Comparison of ENCODE assay signal across 8 cellular contexts in the genomic region with DNA sequence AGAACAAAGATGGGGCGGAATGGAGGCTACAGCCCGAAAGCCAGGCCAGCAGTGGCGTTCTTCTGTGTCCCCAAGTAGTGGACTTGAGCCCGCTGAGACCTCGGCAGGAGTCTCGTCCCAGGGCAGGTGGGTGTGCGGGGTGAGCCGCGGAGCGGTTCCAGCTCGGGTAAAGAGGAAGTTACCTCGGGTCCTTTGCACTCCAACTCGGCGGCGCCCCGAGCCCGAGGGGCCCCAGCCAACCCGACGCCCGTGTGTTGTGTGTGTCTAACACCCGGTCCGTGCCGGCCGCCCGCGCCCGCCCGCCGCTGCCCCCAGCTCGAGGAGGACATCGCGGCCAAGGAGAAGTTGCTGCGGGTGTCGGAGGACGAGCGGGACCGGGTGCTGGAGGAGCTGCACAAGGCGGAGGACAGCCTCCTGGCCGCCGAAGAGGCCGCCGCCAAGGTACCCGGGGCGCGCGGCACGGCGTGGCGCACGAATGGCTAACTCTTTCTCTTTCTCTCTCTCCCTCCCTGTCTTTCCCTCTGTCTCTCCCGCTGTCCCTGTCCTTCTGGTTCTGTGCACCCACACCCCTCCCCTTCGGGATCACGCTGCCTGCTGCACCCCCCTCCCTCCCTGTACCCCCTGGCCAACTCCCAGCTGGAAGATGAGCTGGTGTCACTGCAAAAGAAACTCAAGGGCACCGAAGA. TPM values are rescaled to one million over a fixed set of nuclear protein-coding genes. Genes with fewer than 3 reads are reported as not detected.
DNase-seq lines count a peak whose midpoint lies in the region; ATAC-seq and TF ChIP-seq lines count a peak whose summit lies in the region.

No MANE protein-coding gene starts in this region.

- H3K9me3 Mint-ChIP-seq in CD14-positive monocyte (peaks cover 0 to 12% (median 5%) of the 10 kb centered on the region in 7 donors), MCF 10A (ENCODE audit: unreplicated experiment) (no peaks in the 10 kb centered on the region)

- CTCF ChIA-PET in MCF 10A (lab: Yijun Ruan, JAX) = interaction anchor here (0.5 to 7.7 kb wide), 7 partner anchors 9 to 257 kb away, joined by 3 to 109 read pairs (median 3); no protein-coding TSS in a partner anchor

- TF ChIP-seq CTCF in CD14-positive monocyte (IDR thresholded peaks at IDR 0.05) = no peak
- TF ChIP-seq CTCF in MCF 10A (IDR thresholded peaks at IDR 0.05; ENCODE audit: unreplicated experiment) = no peak
- no peak for TF ChIP-seq CTCF in stomach (IDR thresholded peaks at IDR 0.05)

- BruUV-seq in MCF 10A (replicated peaks; lab: Mats Ljungman, UMichigan) = TSS peak; percentile 24

- H3K27me3 Mint-ChIP-seq in CD14-positive monocyte (ENCODE audit: low read depth in 3 of 3) (peaks cover 77 to 91% (median 82%) of the 10 kb centered on the region in 3 donors), MCF 10A (ENCODE audit: insufficient read depth, unreplicated experiment) (no peaks in the 10 kb centered on the region)

- H3K36me3 Mint-ChIP-seq in CD14-positive monocyte = peaks cover 2% of the 10 kb centered on the region in 2 donors
- peaks cover 14% of the 10 kb centered on the region for H3K36me3 Mint-ChIP-seq in MCF 10A (ENCODE audit: insufficient read depth, unreplicated experiment)

- H3K27ac Mint-ChIP-seq in CD14-positive monocyte (no peak overlapping the region), MCF 10A (ENCODE audit: low read depth, unreplicated experiment) (peak overlapping the region; percentile 47)

- POLR2A ChIA-PET in MCF 10A (lab: Yijun Ruan, JAX) = interaction anchor here (0.6 to 1.4 kb wide), 3 partner anchors 23 to 344 kb away, joined by 3 read pairs; no protein-coding TSS in a partner anchor

- H3K9me3 ChIP-seq in stomach = no peaks in the 10 kb centered on the region

- H3K4me3 Mint-ChIP-seq in CD14-positive monocyte = peak overlapping the region; percentile 76 to 91
- peak overlapping the region; percentile 92 for H3K4me3 Mint-ChIP-seq in MCF 10A (ENCODE audit: unreplicated experiment)

- H3K36me3 ChIP-seq in stomach = peaks cover 0 to 18% (median 0%) of the 10 kb centered on the region in 4 donors

- H3K27ac ChIP-seq in layer of hippocampus (ENCODE audit: low read depth, low read length) (peak overlapping the region; percentile 54), stomach (peak overlapping the region in 4 of 5 donors; percentile 83 to 96 (median 91))

- DNase-seq in CD14-positive monocyte (ENCODE audit: low spot score) = peak; percentile 54
- peak; percentile 7 for DNase-seq in NAMALWA (ENCODE audit: low spot score)
- no peak for DNase-seq in MCF 10A (ENCODE audit: unreplicated experiment)
- DNase-seq in stomach = no peak
- no peak for DNase-seq in NK-92 (lab: John Stamatoyannopoulos, UW; ENCODE audit: unreplicated experiment)
- no peak for DNase-seq in ureter (ENCODE audit: low spot score)

- TF ChIP-seq EP300 in stomach (IDR thresholded peaks at IDR 0.05) = no peak

- H3K27me3 ChIP-seq in layer of hippocampus (ENCODE audit: control insufficient read depth, insufficient read depth, low read length) (peaks cover 12% of the 10 kb centered on the region), stomach (peaks cover 0 to 55% (median 27%) of the 10 kb centered on the region in 3 donors)

- ATAC-seq in GM21390 (IDR thresholded peaks at IDR 0.05; ENCODE audit: unreplicated experiment) = no peak

- peaks cover 26 to 50% (median 35%) of the 10 kb centered on the region in 4 donors for H3K4me1 ChIP-seq in stomach

- WGBS in stomach, 5 donors = 1 to 2% (median 1%) methylated on average over 20 to 54 of the region's 54 CpGs

- H3K4me1 Mint-ChIP-seq in CD14-positive monocyte (peaks cover 23% of the 10 kb centered on the region), MCF 10A (ENCODE audit: insufficient read depth, unreplicated experiment) (peaks cover 31% of the 10 kb centered on the region)

- peak overlapping the region; percentile 64 to 83 (median 74) for H3K4me3 ChIP-seq in stomach

- TF ChIP-seq POLR2A in stomach (IDR thresholded peaks at IDR 0.05) = no peak

- intact Hi-C loops in CD14-positive monocyte (cut with micrococcal nuclease) = loop anchor here (10.0 kb wide), 2 partner anchors 141 to 241 kb away; partner anchors contain the start of gene RAB8B (in 1 of the 2)
- intact Hi-C loops in MCF 10A (cut with micrococcal nuclease) = no loop called here
- intact Hi-C loops in stomach (cut with DNase I; ENCODE audit: low total_unique reads) = loop anchor here (10.0 kb wide), 1 partner anchor 51 kb away; no protein-coding TSS in a partner anchor

RNA-seq across cellular contexts. Expression of gene TPM1, which starts 1.0 kb away (rescaled TPM):
- 10 to 100 TPM; 11.7 to 15.9 TPM for polyA plus RNA-seq in CD14-positive monocyte
- 67.8 and 70.4 TPM in 2 replicates for total RNA-seq in MCF 10A (2022)
- total RNA-seq in stomach = 1,000 to 10,000 TPM in 4 of 5 donors, 100 to 1,000 TPM in 1; 425 to 2,605 (median 1,087) TPM
- 100 to 1,000 TPM; 230 to 494 (median 306) TPM for polyA plus RNA-seq in stomach
- total RNA-seq in ureter = 737 TPM

Comparison
In these comparisons a context has a peak if more than half of its experiments do, and no peak if none do; other contexts are left out.
1. DNase-seq: peak in CD14-positive monocyte (single experiment) and NAMALWA (single experiment); none in MCF 10A (single experiment), stomach (single experiment), NK-92 (single experiment) and ureter (single experiment).